Comparison of ENCODE assay signal across 7 cellular contexts in genomic region chr5:84817953-84818352, GRCh38.
"Had no signal": no experiment of that assay in that cellular context is flagged by ENCODE, and none has a peak within 500 bp of the region (broad histone marks: within the 10 kb centered on the region; RNA-seq: fewer than 3 reads in every experiment).

No MANE protein-coding gene starts in this region.

- H3K36me3 Mint-ChIP-seq: IgD-negative memory B cell had no signal

- H3K27me3 Mint-ChIP-seq: IgD-negative memory B cell had no signal

- H3K27ac Mint-ChIP-seq: IgD-negative memory B cell had no signal

- H3K4me3 ChIP-seq: K562 had no signal

- H3K27ac ChIP-seq: HL-60, KMS-11 had no signal

- ATAC-seq: HepG2, K562 had no signal

- FAIRE-seq: HepG2, K562 had no signal

- H3K4me3 Mint-ChIP-seq: IgD-negative memory B cell had no signal

- DNase-seq: KBM-7, KG1 had no signal
